Comparison of ENCODE assay signal across 1 cellular context in the genomic region with DNA sequence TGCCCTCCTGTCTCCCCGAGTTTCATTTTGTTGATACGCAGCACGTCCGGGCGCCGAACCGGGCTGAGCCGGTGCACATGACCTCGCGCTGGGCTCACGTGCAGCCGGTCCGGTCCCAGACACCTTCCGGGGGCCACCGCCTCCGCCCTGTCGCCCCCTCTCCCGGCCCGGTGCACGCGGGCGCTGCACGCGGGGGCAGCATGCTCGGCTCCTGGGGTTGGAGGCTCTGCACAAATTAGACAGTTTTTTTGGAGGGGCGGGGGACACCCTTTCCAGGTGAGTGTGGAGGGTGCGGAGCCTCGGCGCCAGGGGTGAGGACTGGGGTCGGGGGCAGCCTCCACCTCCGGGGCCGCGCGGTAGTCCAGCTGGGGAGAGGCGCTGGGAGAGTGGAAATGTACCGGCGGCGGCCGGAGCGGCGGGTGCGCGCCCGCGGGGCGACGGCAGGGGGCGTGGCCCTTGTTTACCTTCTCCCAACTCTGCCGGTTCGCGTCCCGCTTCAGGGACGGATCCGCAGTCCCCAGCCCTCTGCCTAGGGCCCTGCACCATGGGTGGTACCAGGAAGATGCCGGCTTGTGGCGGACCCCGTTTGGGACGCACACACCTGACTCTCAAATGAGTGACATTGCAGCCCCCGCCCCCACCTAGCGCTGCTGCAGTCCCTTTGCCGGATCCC.
TF ChIP-seq lines count a peak whose summit lies in the region.

No MANE protein-coding gene starts in this region.

TF ChIP-seq in HepG2, 621 proteins besides CTCF, POLR2A, EP300 and RAD21 (continued from another document and continues in another):
- peak; percentile 86; the same call in 1 of the 2 replicates for TF ChIP-seq HES4 (CRISPR knock-in tag; IDR thresholded peaks at IDR 0.05; ENCODE audit: borderline replicate concordance)
- no peak for TF ChIP-seq ZNF570 (CRISPR knock-in tag; IDR thresholded peaks at IDR 0.05; ENCODE audit: borderline replicate concordance)
- no peak for TF ChIP-seq TARDBP (CRISPR knock-in tag; IDR thresholded peaks at IDR 0.05)
- peak; percentile 20; the same call in 1 of the 2 replicates for TF ChIP-seq HOXA3 (CRISPR knock-in tag; IDR thresholded peaks at IDR 0.05)
- TF ChIP-seq ZNF768 (CRISPR knock-in tag; IDR thresholded peaks at IDR 0.05), result no peak
- no peak; the same call in 1 of the 2 replicates for TF ChIP-seq ZNF776 (CRISPR knock-in tag; IDR thresholded peaks at IDR 0.05)
- 0 out of 2 replicates have a peak, but pooled peaks have one; percentile 31 for TF ChIP-seq NCOR1 (IDR thresholded peaks at IDR 0.05; ENCODE audit: borderline replicate concordance, low read length)
- TF ChIP-seq KLF15 (CRISPR knock-in tag; IDR thresholded peaks at IDR 0.05; ENCODE audit: borderline replicate concordance), result no peak
- TF ChIP-seq, protein P1, sequence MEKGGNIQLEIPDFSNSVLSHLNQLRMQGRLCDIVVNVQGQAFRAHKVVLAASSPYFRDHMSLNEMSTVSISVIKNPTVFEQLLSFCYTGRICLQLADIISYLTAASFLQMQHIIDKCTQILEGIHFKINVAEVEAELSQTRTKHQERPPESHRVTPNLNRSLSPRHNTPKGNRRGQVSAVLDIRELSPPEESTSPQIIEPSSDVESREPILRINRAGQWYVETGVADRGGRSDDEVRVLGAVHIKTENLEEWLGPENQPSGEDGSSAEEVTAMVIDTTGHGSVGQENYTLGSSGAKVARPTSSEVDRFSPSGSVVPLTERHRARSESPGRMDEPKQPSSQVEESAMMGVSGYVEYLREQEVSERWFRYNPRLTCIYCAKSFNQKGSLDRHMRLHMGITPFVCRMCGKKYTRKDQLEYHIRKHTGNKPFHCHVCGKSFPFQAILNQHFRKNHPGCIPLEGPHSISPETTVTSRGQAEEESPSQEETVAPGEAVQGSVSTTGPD (CRISPR knock-in tag; IDR thresholded peaks at IDR 0.05), result no peak
- TF ChIP-seq SP4 (CRISPR knock-in tag; IDR thresholded peaks at IDR 0.05), result peak; percentile 69
- TF ChIP-seq ZNF317 (CRISPR knock-in tag; IDR thresholded peaks at IDR 0.05), result no peak
- TF ChIP-seq, protein P2, sequence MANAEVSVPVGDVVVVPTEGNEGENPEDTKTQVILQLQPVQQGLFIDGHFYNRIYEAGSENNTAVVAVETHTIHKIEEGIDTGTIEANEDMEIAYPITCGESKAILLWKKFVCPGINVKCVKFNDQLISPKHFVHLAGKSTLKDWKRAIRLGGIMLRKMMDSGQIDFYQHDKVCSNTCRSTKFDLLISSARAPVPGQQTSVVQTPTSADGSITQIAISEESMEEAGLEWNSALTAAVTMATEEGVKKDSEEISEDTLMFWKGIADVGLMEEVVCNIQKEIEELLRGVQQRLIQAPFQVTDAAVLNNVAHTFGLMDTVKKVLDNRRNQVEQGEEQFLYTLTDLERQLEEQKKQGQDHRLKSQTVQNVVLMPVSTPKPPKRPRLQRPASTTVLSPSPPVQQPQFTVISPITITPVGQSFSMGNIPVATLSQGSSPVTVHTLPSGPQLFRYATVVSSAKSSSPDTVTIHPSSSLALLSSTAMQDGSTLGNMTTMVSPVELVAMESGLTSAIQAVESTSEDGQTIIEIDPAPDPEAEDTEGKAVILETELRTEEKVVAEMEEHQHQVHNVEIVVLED (CRISPR knock-in tag; IDR thresholded peaks at IDR 0.05; ENCODE audit: borderline replicate concordance), result peak; percentile 37
- peak; percentile 70; the same call in 1 of the 2 replicates for TF ChIP-seq ZNF746 (CRISPR knock-in tag; IDR thresholded peaks at IDR 0.05)
- no peak for TF ChIP-seq MAFK (conservative IDR thresholded peaks at IDR 0.05 in 1 of 2, IDR thresholded peaks at IDR 0.05 in 1 of 2; ENCODE audit: low read length in 2 of 2)
- no peak for TF ChIP-seq CHD4 (IDR thresholded peaks at IDR 0.05; ENCODE audit: borderline replicate concordance, low read length)
- TF ChIP-seq, protein P3, sequence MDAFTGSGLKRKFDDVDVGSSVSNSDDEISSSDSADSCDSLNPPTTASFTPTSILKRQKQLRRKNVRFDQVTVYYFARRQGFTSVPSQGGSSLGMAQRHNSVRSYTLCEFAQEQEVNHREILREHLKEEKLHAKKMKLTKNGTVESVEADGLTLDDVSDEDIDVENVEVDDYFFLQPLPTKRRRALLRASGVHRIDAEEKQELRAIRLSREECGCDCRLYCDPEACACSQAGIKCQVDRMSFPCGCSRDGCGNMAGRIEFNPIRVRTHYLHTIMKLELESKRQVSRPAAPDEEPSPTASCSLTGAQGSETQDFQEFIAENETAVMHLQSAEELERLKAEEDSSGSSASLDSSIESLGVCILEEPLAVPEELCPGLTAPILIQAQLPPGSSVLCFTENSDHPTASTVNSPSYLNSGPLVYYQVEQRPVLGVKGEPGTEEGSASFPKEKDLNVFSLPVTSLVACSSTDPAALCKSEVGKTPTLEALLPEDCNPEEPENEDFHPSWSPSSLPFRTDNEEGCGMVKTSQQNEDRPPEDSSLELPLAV (CRISPR knock-in tag; conservative IDR thresholded peaks at IDR 0.05; ENCODE audit: low read depth), result no peak
- TF ChIP-seq JARID2 (CRISPR knock-in tag; IDR thresholded peaks at IDR 0.05; ENCODE audit: insufficient replicate concordance), result no peak
- 0 out of 2 replicates have a peak, but pooled peaks have one; percentile 26 for TF ChIP-seq ZNF343 (CRISPR knock-in tag; IDR thresholded peaks at IDR 0.05)
- no peak for TF ChIP-seq GATAD1 (CRISPR knock-in tag; IDR thresholded peaks at IDR 0.05)
- TF ChIP-seq MTF1 (CRISPR knock-in tag; IDR thresholded peaks at IDR 0.05), result 0 out of 2 replicates have a peak, but pooled peaks have one; percentile 50
- peak; percentile 62 for TF ChIP-seq ZFY (CRISPR knock-in tag; IDR thresholded peaks at IDR 0.05)
- peak; percentile 71; the same call in 1 of the 2 replicates for TF ChIP-seq GLI4 (CRISPR knock-in tag; IDR thresholded peaks at IDR 0.05; ENCODE audit: borderline replicate concordance)
- TF ChIP-seq HMG20B (CRISPR knock-in tag; conservative IDR thresholded peaks at IDR 0.05), result 0 out of 2 replicates have a peak, but pooled peaks have one; percentile 11
- TF ChIP-seq ZNF10 (CRISPR knock-in tag; IDR thresholded peaks at IDR 0.05; ENCODE audit: borderline replicate concordance, low read depth), result no peak
- no peak for TF ChIP-seq ZSCAN20 (CRISPR knock-in tag; IDR thresholded peaks at IDR 0.05; ENCODE audit: borderline replicate concordance)
- TF ChIP-seq, protein P4, sequence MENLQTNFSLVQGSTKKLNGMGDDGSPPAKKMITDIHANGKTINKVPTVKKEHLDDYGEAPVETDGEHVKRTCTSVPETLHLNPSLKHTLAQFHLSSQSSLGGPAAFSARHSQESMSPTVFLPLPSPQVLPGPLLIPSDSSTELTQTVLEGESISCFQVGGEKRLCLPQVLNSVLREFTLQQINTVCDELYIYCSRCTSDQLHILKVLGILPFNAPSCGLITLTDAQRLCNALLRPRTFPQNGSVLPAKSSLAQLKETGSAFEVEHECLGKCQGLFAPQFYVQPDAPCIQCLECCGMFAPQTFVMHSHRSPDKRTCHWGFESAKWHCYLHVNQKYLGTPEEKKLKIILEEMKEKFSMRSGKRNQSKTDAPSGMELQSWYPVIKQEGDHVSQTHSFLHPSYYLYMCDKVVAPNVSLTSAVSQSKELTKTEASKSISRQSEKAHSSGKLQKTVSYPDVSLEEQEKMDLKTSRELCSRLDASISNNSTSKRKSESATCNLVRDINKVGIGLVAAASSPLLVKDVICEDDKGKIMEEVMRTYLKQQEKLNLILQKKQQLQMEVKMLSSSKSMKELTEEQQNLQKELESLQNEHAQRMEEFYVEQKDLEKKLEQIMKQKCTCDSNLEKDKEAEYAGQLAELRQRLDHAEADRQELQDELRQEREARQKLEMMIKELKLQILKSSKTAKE (CRISPR knock-in tag; IDR thresholded peaks at IDR 0.05; ENCODE audit: borderline replicate concordance), result peak; percentile 22; the same call in 1 of the 2 replicates
- TF ChIP-seq, protein P5, sequence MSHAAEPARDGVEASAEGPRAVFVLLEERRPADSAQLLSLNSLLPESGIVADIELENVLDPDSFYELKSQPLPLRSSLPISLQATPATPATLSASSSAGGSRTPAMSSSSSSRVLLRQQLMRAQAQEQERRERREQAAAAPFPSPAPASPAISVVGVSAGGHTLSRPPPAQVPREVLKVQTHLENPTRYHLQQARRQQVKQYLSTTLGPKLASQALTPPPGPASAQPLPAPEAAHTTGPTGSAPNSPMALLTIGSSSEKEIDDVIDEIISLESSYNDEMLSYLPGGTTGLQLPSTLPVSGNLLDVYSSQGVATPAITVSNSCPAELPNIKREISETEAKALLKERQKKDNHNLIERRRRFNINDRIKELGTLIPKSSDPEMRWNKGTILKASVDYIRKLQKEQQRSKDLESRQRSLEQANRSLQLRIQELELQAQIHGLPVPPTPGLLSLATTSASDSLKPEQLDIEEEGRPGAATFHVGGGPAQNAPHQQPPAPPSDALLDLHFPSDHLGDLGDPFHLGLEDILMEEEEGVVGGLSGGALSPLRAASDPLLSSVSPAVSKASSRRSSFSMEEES (CRISPR knock-in tag; IDR thresholded peaks at IDR 0.05), result no peak; the same call in 1 of the 2 replicates
- no peak for TF ChIP-seq HHEX (CRISPR knock-in tag; IDR thresholded peaks at IDR 0.05)
- TF ChIP-seq MATR3 (CRISPR knock-in tag; IDR thresholded peaks at IDR 0.05), result no peak
- TF ChIP-seq, protein P6, sequence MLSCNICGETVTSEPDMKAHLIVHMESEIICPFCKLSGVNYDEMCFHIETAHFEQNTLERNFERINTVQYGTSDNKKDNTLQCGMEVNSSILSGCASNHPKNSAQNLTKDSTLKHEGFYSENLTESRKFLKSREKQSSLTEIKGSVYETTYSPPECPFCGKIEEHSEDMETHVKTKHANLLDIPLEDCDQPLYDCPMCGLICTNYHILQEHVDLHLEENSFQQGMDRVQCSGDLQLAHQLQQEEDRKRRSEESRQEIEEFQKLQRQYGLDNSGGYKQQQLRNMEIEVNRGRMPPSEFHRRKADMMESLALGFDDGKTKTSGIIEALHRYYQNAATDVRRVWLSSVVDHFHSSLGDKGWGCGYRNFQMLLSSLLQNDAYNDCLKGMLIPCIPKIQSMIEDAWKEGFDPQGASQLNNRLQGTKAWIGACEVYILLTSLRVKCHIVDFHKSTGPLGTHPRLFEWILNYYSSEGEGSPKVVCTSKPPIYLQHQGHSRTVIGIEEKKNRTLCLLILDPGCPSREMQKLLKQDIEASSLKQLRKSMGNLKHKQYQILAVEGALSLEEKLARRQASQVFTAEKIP (CRISPR knock-in tag; IDR thresholded peaks at IDR 0.05; ENCODE audit: borderline replicate concordance), result no peak
- no peak for TF ChIP-seq ZSCAN25 (CRISPR knock-in tag; IDR thresholded peaks at IDR 0.05)
- no peak; the same call in 1 of the 2 replicates for TF ChIP-seq ZNF230 (CRISPR knock-in tag; IDR thresholded peaks at IDR 0.05)
- TF ChIP-seq ATF1 (CRISPR knock-in tag; IDR thresholded peaks at IDR 0.05), result no peak
- TF ChIP-seq NAIF1 (CRISPR knock-in tag; IDR thresholded peaks at IDR 0.05; ENCODE audit: borderline replicate concordance), result no peak; the same call in 1 of the 2 replicates
- no peak for TF ChIP-seq ZBTB42 (CRISPR knock-in tag; IDR thresholded peaks at IDR 0.05)
- TF ChIP-seq RBM22 (optimal IDR thresholded peaks at IDR 0.05; ENCODE audit: low read length), result peak; percentile 67
- TF ChIP-seq RXRA (CRISPR knock-in tag; IDR thresholded peaks at IDR 0.05), result no peak; the same call in 1 of the 2 replicates
- TF ChIP-seq, protein P7, sequence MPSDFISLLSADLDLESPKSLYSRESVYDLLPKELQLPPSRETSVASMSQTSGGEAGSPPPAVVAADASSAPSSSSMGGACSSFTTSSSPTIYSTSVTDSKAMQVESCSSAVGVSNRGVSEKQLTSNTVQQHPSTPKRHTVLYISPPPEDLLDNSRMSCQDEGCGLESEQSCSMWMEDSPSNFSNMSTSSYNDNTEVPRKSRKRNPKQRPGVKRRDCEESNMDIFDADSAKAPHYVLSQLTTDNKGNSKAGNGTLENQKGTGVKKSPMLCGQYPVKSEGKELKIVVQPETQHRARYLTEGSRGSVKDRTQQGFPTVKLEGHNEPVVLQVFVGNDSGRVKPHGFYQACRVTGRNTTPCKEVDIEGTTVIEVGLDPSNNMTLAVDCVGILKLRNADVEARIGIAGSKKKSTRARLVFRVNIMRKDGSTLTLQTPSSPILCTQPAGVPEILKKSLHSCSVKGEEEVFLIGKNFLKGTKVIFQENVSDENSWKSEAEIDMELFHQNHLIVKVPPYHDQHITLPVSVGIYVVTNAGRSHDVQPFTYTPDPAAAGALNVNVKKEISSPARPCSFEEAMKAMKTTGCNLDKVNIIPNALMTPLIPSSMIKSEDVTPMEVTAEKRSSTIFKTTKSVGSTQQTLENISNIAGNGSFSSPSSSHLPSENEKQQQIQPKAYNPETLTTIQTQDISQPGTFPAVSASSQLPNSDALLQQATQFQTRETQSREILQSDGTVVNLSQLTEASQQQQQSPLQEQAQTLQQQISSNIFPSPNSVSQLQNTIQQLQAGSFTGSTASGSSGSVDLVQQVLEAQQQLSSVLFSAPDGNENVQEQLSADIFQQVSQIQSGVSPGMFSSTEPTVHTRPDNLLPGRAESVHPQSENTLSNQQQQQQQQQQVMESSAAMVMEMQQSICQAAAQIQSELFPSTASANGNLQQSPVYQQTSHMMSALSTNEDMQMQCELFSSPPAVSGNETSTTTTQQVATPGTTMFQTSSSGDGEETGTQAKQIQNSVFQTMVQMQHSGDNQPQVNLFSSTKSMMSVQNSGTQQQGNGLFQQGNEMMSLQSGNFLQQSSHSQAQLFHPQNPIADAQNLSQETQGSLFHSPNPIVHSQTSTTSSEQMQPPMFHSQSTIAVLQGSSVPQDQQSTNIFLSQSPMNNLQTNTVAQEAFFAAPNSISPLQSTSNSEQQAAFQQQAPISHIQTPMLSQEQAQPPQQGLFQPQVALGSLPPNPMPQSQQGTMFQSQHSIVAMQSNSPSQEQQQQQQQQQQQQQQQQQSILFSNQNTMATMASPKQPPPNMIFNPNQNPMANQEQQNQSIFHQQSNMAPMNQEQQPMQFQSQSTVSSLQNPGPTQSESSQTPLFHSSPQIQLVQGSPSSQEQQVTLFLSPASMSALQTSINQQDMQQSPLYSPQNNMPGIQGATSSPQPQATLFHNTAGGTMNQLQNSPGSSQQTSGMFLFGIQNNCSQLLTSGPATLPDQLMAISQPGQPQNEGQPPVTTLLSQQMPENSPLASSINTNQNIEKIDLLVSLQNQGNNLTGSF (CRISPR knock-in tag; IDR thresholded peaks at IDR 0.05), result peak; percentile 68
- no peak for TF ChIP-seq ZFP36L2 (CRISPR knock-in tag; IDR thresholded peaks at IDR 0.05)
- 0 out of 2 replicates have a peak, but pooled peaks have one; percentile 38 for TF ChIP-seq HNRNPL (IDR thresholded peaks at IDR 0.05; ENCODE audit: low read depth, low read length)
- TF ChIP-seq, protein P8, sequence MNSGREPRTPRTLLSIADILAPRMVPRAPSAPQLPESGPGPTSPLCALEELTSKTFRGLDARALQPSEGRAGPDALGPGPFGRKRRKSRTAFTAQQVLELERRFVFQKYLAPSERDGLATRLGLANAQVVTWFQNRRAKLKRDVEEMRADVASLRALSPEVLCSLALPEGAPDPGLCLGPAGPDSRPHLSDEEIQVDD (CRISPR knock-in tag; IDR thresholded peaks at IDR 0.05; ENCODE audit: borderline replicate concordance), result no peak
